Comparison of ENCODE assay signal across 8 cellular contexts in the genomic region with DNA sequence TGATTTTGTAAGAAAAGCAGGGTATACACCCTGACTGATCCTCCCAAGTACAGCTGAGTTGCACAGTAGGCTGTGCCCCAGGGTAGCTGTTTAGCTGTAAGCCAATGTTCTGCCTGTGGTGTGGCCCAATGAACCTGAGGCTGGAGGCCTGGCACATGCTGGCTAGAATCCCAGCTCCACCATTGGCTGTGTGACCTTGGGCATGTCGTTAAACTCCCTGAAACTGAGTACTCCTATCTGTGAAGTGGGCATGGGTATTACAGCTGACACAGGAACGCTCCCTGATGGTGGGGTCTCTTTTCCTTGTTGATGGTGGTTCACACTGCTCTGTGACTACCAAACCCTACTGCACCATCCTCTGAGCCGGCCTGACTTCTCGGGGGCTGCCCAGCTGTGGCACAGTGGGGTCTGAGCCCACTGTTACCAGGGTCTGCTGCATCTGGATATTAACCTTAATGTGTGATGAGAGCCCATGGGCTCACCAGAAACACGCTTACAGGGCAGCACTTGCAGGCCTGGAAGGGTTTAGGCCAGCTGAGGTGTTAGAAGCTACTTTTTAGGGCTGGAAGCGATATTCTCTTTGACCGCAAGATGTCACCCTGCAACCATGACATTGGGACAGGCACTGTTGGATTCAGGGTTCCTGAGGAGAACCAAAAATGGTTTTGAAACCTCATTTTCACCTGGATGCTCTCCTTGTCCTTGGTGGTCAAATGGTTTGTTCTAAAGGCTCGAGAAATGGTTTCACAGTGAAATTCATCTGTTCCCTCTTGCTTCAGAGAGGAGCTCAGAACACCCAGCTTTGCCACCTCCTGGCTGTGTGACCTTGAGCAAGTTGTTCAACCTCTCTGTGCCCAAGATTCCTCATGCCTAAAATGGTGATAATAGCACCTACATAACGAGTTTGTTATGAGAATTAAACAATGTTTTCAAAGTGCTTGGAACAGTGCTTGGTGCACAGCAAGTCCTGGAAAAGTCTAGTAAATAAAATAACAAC. TPM values are rescaled to one million over a fixed set of nuclear protein-coding genes. Genes with fewer than 3 reads are reported as not detected.
DNase-seq lines count a peak whose midpoint lies in the region; ATAC-seq, FAIRE-seq and TF ChIP-seq lines count a peak whose summit lies in the region.

No MANE protein-coding gene starts in this region.

- H3K27ac Mint-ChIP-seq in naive thymus-derived CD8-positive, alpha-beta T cell: no peak overlapping the region

- H3K27me3 Mint-ChIP-seq in naive thymus-derived CD8-positive, alpha-beta T cell: peaks cover 2 to 12% (median 10%) of the 10 kb centered on the region in 5 donors

- ATAC-seq in naive thymus-derived CD8-positive, alpha-beta T cell: peak; percentile 35
- ATAC-seq in GM21717 (IDR thresholded peaks at IDR 0.05; ENCODE audit: unreplicated experiment): no peak

- DNase-seq in AG08396 (ENCODE audit: low spot score): peak; percentile 59
- peak; percentile 61 for DNase-seq in GM13976 (ENCODE audit: low spot score)
- DNase-seq in NCI-H69 (lab: John Stamatoyannopoulos, UW): peak; percentile 75
- peak; percentile 24 for DNase-seq in activated T-cell treated with anti-CD3 and anti-CD28 coated beads for 1 hour (ENCODE audit: low read depth)
- peak; percentile 42 for DNase-seq in fibroblast of gingiva (ENCODE audit: low read depth)
- peak in 6 of 10 donors; percentile 38 to 66 (median 50) for DNase-seq in naive thymus-derived CD8-positive, alpha-beta T cell
- DNase-seq in urothelium cell line (ENCODE audit: low spot score): peak; percentile 57

- POLR2A ChIA-PET in naive thymus-derived CD8-positive, alpha-beta T cell (lab: Charles Lee): interaction anchor here (0.5 to 0.6 kb wide), 2 partner anchors 230 to 289 kb away, joined by 3 read pairs; no protein-coding TSS in a partner anchor

- H3K9me3 Mint-ChIP-seq in naive thymus-derived CD8-positive, alpha-beta T cell: no peaks in the 10 kb centered on the region

- TF ChIP-seq CTCF in GM13976 (IDR thresholded peaks at IDR 0.05; ENCODE audit: borderline replicate concordance, control extremely low read depth, extremely low read depth, insufficient read depth, missing control alignments): peak; percentile 68

- peaks cover 2 to 4% (median 2%) of the 10 kb centered on the region in 4 donors for H3K4me1 Mint-ChIP-seq in naive thymus-derived CD8-positive, alpha-beta T cell

- no peak for FAIRE-seq in urothelium cell line (lab: Jason Lieb, UNC)

- H3K36me3 Mint-ChIP-seq in naive thymus-derived CD8-positive, alpha-beta T cell: no peaks in the 10 kb centered on the region

- in situ Hi-C loops in GM13976 (cut with MboI; ENCODE audit: low sequenced_read_pairs, unreplicated experiment): loop anchor here (5.0 kb wide), 1 partner anchor 504 kb away; no protein-coding TSS in a partner anchor

- H3K4me3 Mint-ChIP-seq in naive thymus-derived CD8-positive, alpha-beta T cell: no peak overlapping the region

RNA-seq across cellular contexts. Expression of a gene that starts 6.8 kb away (rescaled TPM):
- total RNA-seq in naive thymus-derived CD8-positive, alpha-beta T cell: 1 to 10 TPM; 1.5 to 3.7 TPM
- under 1 TPM in 2 of 3 donors, not detected in 1; 0.21 to 0.25 TPM for polyA plus RNA-seq in naive thymus-derived CD8-positive, alpha-beta T cell

Comparison
In these comparisons a context has a peak if more than half of its experiments do, and no peak if none do; other contexts are left out.
1. DNase-seq: peak in every context shown above with its lines; median percentile 75 in NCI-H69; 61 in GM13976; 59 in AG08396; 57 in urothelium cell line; 50 in naive thymus-derived CD8-positive, alpha-beta T cell; 42 in fibroblast of gingiva; 24 in activated T-cell treated with anti-CD3 and anti-CD28 coated beads for 1 hour.